Comparison of ENCODE assay signal across 1 cellular context in genomic region chr19:18053571-18054219, GRCh38.
TF ChIP-seq lines count a peak whose summit lies in the region.

No MANE protein-coding gene starts in this region.

TF ChIP-seq in K562, 482 proteins besides CTCF, POLR2A, EP300 and RAD21:
- TF ChIP-seq FOXA3 (CRISPR knock-in tag; conservative IDR thresholded peaks at IDR 0.05 in 1 of 2, IDR thresholded peaks at IDR 0.05 in 1 of 2) (0 out of 4 replicates have a peak, but pooled peaks of 1 of the 2 experiments have one; percentile 19), SNIP1 (IDR thresholded peaks at IDR 0.05; ENCODE audit: low read depth) (no peak), ZNF146 (CRISPR knock-in tag; IDR thresholded peaks at IDR 0.05; ENCODE audit: unreplicated experiment) (peak; percentile 92), RBM25 (IDR thresholded peaks at IDR 0.05; ENCODE audit: low read depth, low read length, severe bottlenecking) (peak; percentile 27)
